In the genomic region with DNA sequence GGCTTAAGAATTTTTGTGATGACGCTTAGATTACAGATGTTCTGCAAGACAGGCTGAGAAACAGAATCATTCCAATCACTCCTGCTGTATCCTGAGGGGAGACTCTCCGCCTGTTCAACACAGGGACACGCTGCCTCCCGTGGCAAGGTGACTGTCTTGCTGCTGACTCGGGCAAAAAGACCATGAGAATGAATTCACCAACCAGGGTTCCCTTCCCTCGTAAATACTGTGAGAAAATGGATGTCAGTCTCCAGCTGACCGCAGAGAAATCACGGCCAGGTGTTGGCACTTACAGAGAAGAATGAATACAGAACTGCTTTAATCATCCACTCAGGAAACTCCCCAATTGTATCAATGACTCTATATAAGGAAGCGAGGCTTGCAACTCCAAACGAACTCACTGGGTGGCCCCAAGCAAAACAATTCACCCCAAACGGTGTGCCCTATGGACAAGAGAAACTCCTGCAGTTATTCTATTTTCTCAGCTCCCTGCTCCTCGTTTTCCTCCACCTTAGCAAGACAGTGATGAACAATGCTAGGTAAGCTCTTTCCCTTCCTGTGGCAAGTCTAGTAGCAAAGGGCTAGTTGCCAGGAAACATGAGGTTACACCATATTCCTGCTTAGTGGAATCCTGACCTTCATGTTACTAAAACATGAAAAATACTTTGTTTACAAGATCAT, we compare ENCODE assay signal across 1 cellular context.
TF ChIP-seq lines count a peak whose summit lies in the region.

No MANE protein-coding gene starts in this region.

TF ChIP-seq in GM23338, 12 proteins besides CTCF, POLR2A, EP300 and RAD21 (continued from another document):
- TF ChIP-seq ZNF462 (CRISPR knock-in tag; IDR thresholded peaks at IDR 0.05): 0 out of 2 replicates have a peak, but pooled peaks have one; percentile 23
- no peak for TF ChIP-seq EZH2 (IDR thresholded peaks at IDR 0.05; ENCODE audit: low read depth, unreplicated experiment)
